Comparison of ENCODE assay signal across 17 cellular contexts in the genomic region with DNA sequence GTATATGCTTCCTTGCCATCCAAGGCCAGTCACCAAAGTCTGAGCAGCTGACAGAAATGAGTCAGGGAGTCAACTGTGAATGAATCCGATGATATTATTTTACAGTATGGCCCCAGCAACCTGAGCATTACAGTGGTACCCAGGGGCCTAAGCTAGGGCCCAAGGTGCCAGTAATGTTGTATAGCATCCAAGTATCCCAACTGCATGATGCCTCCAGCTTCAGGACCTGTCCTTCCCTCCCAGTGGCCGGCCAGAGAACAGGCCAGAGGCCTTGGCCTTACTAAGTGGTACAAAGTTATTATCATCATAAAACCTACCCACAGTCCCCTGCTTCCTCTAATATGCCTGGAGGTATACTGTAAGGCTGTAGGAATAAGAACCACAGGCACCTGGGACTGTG.
"Had no signal": no experiment of that assay in that cellular context is flagged by ENCODE, and none has a peak within 500 bp of the region (broad histone marks: within the 10 kb centered on the region; RNA-seq: fewer than 3 reads in every experiment).

No MANE protein-coding gene starts in this region.

- H3K27me3 Mint-ChIP-seq: activated CD8-positive, alpha-beta memory T cell treated with anti-CD3 and anti-CD28 coated beads, Interleukin-2, amount 10 ng/mL, durations not matched to agents 7 days and 5 days; dendritic cell treated with granulocyte-macrophage colony-stimulating factor and Interleukin-4, amounts not matched to agents 40 ng/mL and 50 ng/mL, for 4 days had no signal

- H3K27me3 ChIP-seq: ascending aorta, breast epithelium, gastrocnemius medialis, heart right ventricle, pancreas, transverse colon, vagina had no signal

- H3K27ac ChIP-seq: ascending aorta, breast epithelium, gastrocnemius medialis, heart right ventricle, pancreas, transverse colon, vagina had no signal

- H3K9me3 ChIP-seq: ascending aorta, breast epithelium, gastrocnemius medialis, pancreas, transverse colon, vagina had no signal

- FAIRE-seq: pancreas had no signal

- ATAC-seq: activated CD8-positive, alpha-beta memory T cell treated with anti-CD3 and anti-CD28 coated beads, Interleukin-2, amount 10 ng/mL, durations not matched to agents 7 days and 5 days; gastrocnemius medialis; heart right ventricle had no signal

- H3K9me3 Mint-ChIP-seq: dendritic cell treated with granulocyte-macrophage colony-stimulating factor and Interleukin-4, amounts not matched to agents 40 ng/mL and 50 ng/mL, for 4 days had no signal

- H3K36me3 ChIP-seq: breast epithelium had no signal

- H3K4me3 ChIP-seq: ascending aorta, breast epithelium, gastrocnemius medialis, heart right ventricle, pancreas, transverse colon, vagina had no signal

- H3K4me3 Mint-ChIP-seq: activated CD8-positive, alpha-beta memory T cell treated with anti-CD3 and anti-CD28 coated beads, Interleukin-2, amount 10 ng/mL, durations not matched to agents 7 days and 5 days; dendritic cell treated with granulocyte-macrophage colony-stimulating factor and Interleukin-4, amounts not matched to agents 40 ng/mL and 50 ng/mL, for 4 days had no signal

- H3K27ac Mint-ChIP-seq: activated CD8-positive, alpha-beta memory T cell treated with anti-CD3 and anti-CD28 coated beads, Interleukin-2, amount 10 ng/mL, durations not matched to agents 7 days and 5 days; dendritic cell treated with granulocyte-macrophage colony-stimulating factor and Interleukin-4, amounts not matched to agents 40 ng/mL and 50 ng/mL, for 4 days had no signal

- DNase-seq: activated CD4-positive, alpha-beta T cell treated with anti-CD3 and anti-CD28 coated beads, Interleukin-2, amount 50 U/mL, for 4 hours; activated CD4-positive, CD25-positive, alpha-beta regulatory T cell treated with anti-CD3 and anti-CD28 coated beads, Interleukin-2, amount 50 U/mL, for 72 hours; activated gamma-delta T cell treated with Interleukin-2 at 50 U/mL for 16 hours; activated T-cell treated with anti-CD3 and anti-CD28 coated beads, Interleukin-2, amount 50 U/mL, for 48 hours; cerebellar nuclear complex; effector memory CD4-positive, alpha-beta T cell; gastrocnemius medialis; heart right ventricle; pancreas; stimulated activated CD4-positive, alpha-beta T cell treated with anti-CD3 and anti-CD28 coated beads, Interleukin-2, amount 100 ng/mL, for 24 hours; T1000; transverse colon had no signal

- H3K4me1 ChIP-seq: ascending aorta, breast epithelium, gastrocnemius medialis, heart right ventricle, pancreas, transverse colon, vagina had no signal
